ENCODE assay signal across 14 cellular contexts in the genomic region with DNA sequence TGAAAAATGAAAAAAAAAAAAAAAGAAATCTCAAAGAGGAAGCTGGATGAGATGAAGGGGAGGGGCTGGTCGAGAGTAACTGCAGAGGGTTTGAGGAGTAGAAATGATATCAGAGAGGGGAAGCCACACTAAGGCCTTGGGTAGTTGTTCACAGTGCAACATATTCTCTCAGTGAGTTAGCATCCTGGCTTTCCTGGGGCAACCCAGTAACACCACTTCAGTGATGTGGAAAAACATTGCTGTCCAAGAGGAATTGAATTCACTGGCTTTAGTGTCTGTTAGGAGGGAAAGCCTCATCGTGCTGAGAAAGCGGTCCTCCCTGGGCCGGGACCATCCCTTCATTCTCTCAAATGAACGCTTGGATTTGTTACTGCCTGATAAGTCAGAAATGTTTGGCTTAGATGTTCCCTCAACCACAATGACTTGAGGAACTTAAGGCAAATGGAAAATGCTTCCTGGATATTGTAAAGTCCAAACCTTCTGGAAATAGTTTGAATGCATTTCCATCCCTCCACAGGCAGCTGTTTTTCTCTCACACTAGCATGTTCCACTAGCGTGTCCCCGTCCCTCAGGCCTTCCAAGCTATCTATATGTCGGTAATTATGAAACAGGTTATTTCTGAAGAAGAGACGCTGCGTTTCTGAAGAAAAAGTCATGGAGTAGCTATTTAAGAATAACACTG. TPM values are rescaled to one million over a fixed set of nuclear protein-coding genes. Genes with fewer than 3 reads are reported as not detected.
DNase-seq lines count a peak whose midpoint lies in the region; ATAC-seq and TF ChIP-seq lines count a peak whose summit lies in the region.
"Had no signal": no experiment of that assay in that cellular context is flagged by ENCODE, and none has a peak within 500 bp of the region (broad histone marks: within the 10 kb centered on the region; RNA-seq: fewer than 3 reads in every experiment).

No MANE protein-coding gene starts in this region.

- no peaks in the 10 kb centered on the region for H3K9me3 Mint-ChIP-seq in endodermal cell
- H3K9me3 Mint-ChIP-seq: activated CD8-positive, alpha-beta T cell treated with anti-CD3 and anti-CD28 coated beads for 36 hours; naive thymus-derived CD4-positive, alpha-beta T cell had no signal

- H3K27me3 Mint-ChIP-seq in endodermal cell (ENCODE audit: insufficient read depth): peaks cover 2% of the 10 kb centered on the region

- peaks cover 2% of the 10 kb centered on the region for H3K4me1 Mint-ChIP-seq in endodermal cell
- H3K4me1 Mint-ChIP-seq: naive thymus-derived CD4-positive, alpha-beta T cell had no signal

- H3K36me3 ChIP-seq in psoas muscle (ENCODE audit: insufficient read depth in 1 of 2, low read depth in 1 of 2) (no peaks in the 10 kb centered on the region), endodermal cell (ENCODE audit: control insufficient read depth, insufficient read depth, low read length) (no peaks in the 10 kb centered on the region)

- WGBS in psoas muscle, 3 donors: 42 to 66% (median 52%) methylated on average over 10 of the region's 10 CpGs
- 92 to 95% methylated on average over 8 to 10 of the region's 10 CpGs for WGBS in endodermal cell (ENCODE audit: insufficient coverage in 1 of 2, insufficient read length in 1 of 2), 2 experiments

- H3K4me3 Mint-ChIP-seq in endodermal cell: no peak overlapping the region
- H3K4me3 Mint-ChIP-seq: activated CD8-positive, alpha-beta T cell treated with anti-CD3 and anti-CD28 coated beads for 36 hours; naive thymus-derived CD4-positive, alpha-beta T cell had no signal

- no peaks in the 10 kb centered on the region for H3K36me3 Mint-ChIP-seq in endodermal cell (ENCODE audit: low read depth)
- H3K36me3 Mint-ChIP-seq: naive thymus-derived CD4-positive, alpha-beta T cell had no signal

- H3K27me3 ChIP-seq in psoas muscle (ENCODE audit: insufficient read depth in 3 of 3, low read length in 2 of 3): no peaks in the 10 kb centered on the region
- H3K27me3 ChIP-seq in endodermal cell (ENCODE audit: control insufficient read depth, insufficient read depth, low read length, poor library complexity, severe bottlenecking): no peaks in the 10 kb centered on the region

- ATAC-seq in Right ventricle myocardium superior (ENCODE audit: poor library complexity) (peak; percentile 38), psoas muscle (peak in 3 of 4 donors; percentile 14 to 39 (median 33)), GM21381 (IDR thresholded peaks at IDR 0.05; ENCODE audit: unreplicated experiment) (no peak)
- ATAC-seq: activated CD8-positive, alpha-beta T cell treated with anti-CD3 and anti-CD28 coated beads for 36 hours; naive thymus-derived CD4-positive, alpha-beta T cell had no signal

- DNase-seq in EL (peak; percentile 43), SKM-1 treated with dmso at 0.1 percent for 144 hours (lab: John Stamatoyannopoulos, UW; ENCODE audit: unreplicated experiment) (peak; percentile 56), Right ventricle myocardium superior (no peak), psoas muscle (no peak), endodermal cell (no peak), activated T-cell treated with anti-CD3 and anti-CD28 coated beads for 4 hours (no peak), NCI-H748 treated with DMSO at 0.1 percent for 48 hours (lab: John Stamatoyannopoulos, UW) (no peak)
- DNase-seq: activated CD8-positive, alpha-beta T cell treated with anti-CD3 and anti-CD28 coated beads for 36 hours; caudate nucleus; naive thymus-derived CD4-positive, alpha-beta T cell; NCI-H1105; NCI-H345; T1000 had no signal

- intact Hi-C loops in Right ventricle myocardium superior (cut with DNase I) (no loop called here), psoas muscle (cut with DNase I) (no loop called here)

- no peak overlapping the region for H3K9ac ChIP-seq in endodermal cell (ENCODE audit: extremely low read depth, low read length, poor library complexity, severe bottlenecking)

- H3K27ac Mint-ChIP-seq in endodermal cell: no peak overlapping the region
- H3K27ac Mint-ChIP-seq: activated CD8-positive, alpha-beta T cell treated with anti-CD3 and anti-CD28 coated beads for 36 hours; naive thymus-derived CD4-positive, alpha-beta T cell had no signal

- H3K4me1 ChIP-seq in psoas muscle (peaks cover 40% of the 10 kb centered on the region), endodermal cell (ENCODE audit: control insufficient read depth, insufficient read depth, low read length) (peaks cover 4% of the 10 kb centered on the region)

- H3K4me3 ChIP-seq in psoas muscle (peak overlapping the region; percentile 23), endodermal cell (ENCODE audit: low read length) (no peak overlapping the region)

- peak overlapping the region; percentile 43 for H3K27ac ChIP-seq in psoas muscle
- H3K27ac ChIP-seq in endodermal cell (ENCODE audit: low read depth, low read length): no peak overlapping the region

- H3K9me3 ChIP-seq in psoas muscle (no peaks in the 10 kb centered on the region), endodermal cell (ENCODE audit: control insufficient read depth, low read length) (no peaks in the 10 kb centered on the region)

- TF ChIP-seq CTCF in psoas muscle (IDR thresholded peaks at IDR 0.05): no peak
- TF ChIP-seq CTCF in endodermal cell (conservative IDR thresholded peaks at IDR 0.05): no peak

RNA-seq across cellular contexts. Expression of gene TGFB2, which starts 12.2 kb away (rescaled TPM):
- 1.5 TPM for total RNA-seq in Right ventricle myocardium superior
- 10 to 100 TPM in 2 of 4 donors, 1 to 10 TPM in 2; 5.1 to 35.4 (median 15.4) TPM for total RNA-seq in psoas muscle
- polyA plus RNA-seq in psoas muscle: 1 to 10 TPM in 2 of 3 donors, under 1 TPM in 1; 0.43 to 4.9 (median 1.9) TPM
- 1 to 10 TPM in 1 of 2 donors, under 1 TPM in 1; 0.11 to 1.2 TPM for total RNA-seq in endodermal cell
- polyA plus RNA-seq in endodermal cell (2013, experiment 1 of 2): 16.2 TPM
- polyA plus RNA-seq in endodermal cell (2013, experiment 2 of 2): 17.1 TPM
- total RNA-seq: activated CD8-positive, alpha-beta T cell treated with anti-CD3 and anti-CD28 coated beads for 36 hours; naive thymus-derived CD4-positive, alpha-beta T cell had no signal
- polyA plus RNA-seq: naive thymus-derived CD4-positive, alpha-beta T cell had no signal

Comparison
In these comparisons a context has a peak if more than half of its experiments do, and no peak if none do; other contexts are left out.
1. DNase-seq: peak in EL (single experiment) and SKM-1 treated with dmso at 0.1 percent for 144 hours (single experiment); none in Right ventricle myocardium superior (single experiment), psoas muscle (0 of 2), endodermal cell (single experiment), activated T-cell treated with anti-CD3 and anti-CD28 coated beads for 4 hours (single experiment) and NCI-H748 treated with DMSO at 0.1 percent for 48 hours (single experiment).